In the genomic region with DNA sequence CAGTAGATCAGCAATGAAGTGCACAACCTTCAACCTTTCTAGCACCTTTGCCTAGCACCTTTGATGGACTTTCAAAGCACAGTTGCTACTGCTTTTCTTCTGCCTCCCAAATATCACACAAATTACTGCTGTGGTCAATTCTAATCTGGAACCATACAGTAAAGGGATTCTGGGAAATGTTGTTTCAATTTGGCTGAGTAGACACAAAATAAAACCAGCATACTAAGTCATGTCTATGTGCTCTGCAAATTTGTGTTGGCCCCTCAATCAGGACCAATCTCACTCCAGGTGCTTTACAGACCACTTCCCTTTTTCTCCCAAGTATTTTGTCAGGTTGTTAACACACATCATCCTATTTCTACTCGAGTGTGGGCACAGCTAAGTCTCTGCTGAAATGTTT, we compare ENCODE assay signal across 4 cellular contexts.
TF ChIP-seq lines count a peak whose summit lies in the region.

No MANE protein-coding gene starts in this region.

TF ChIP-seq in HepG2, 621 proteins besides CTCF, POLR2A, EP300 and RAD21:
- no peak for TF ChIP-seq ZNF451 (CRISPR knock-in tag; IDR thresholded peaks at IDR 0.05)
- peak in 1 of 2 experiments; percentile 63; a peak in 3 of 4 replicates for TF ChIP-seq MAFK (conservative IDR thresholded peaks at IDR 0.05 in 1 of 2, IDR thresholded peaks at IDR 0.05 in 1 of 2; ENCODE audit: low read length in 2 of 2)
- TF ChIP-seq SAFB2 (CRISPR knock-in tag; IDR thresholded peaks at IDR 0.05; ENCODE audit: borderline replicate concordance, low read depth): no peak
- TF ChIP-seq HDAC6 (IDR thresholded peaks at IDR 0.05; ENCODE audit: low read depth, low read length): no peak
- no peak for TF ChIP-seq ZBTB3 (CRISPR knock-in tag; IDR thresholded peaks at IDR 0.05; ENCODE audit: borderline replicate concordance, low read depth)
- no peak for TF ChIP-seq HNRNPLL (IDR thresholded peaks at IDR 0.05; ENCODE audit: low read depth, low read length, poor library complexity, severe bottlenecking)
- TF ChIP-seq PHF8 (CRISPR knock-in tag; IDR thresholded peaks at IDR 0.05): no peak
- TF ChIP-seq, protein P1, sequence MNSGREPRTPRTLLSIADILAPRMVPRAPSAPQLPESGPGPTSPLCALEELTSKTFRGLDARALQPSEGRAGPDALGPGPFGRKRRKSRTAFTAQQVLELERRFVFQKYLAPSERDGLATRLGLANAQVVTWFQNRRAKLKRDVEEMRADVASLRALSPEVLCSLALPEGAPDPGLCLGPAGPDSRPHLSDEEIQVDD (CRISPR knock-in tag; IDR thresholded peaks at IDR 0.05; ENCODE audit: borderline replicate concordance): no peak
- no peak for TF ChIP-seq ZNF607 (CRISPR knock-in tag; IDR thresholded peaks at IDR 0.05; ENCODE audit: borderline replicate concordance)
- TF ChIP-seq SMARCE1 (IDR thresholded peaks at IDR 0.05; ENCODE audit: borderline replicate concordance): no peak
- TF ChIP-seq ZNF383 (CRISPR knock-in tag; IDR thresholded peaks at IDR 0.05; ENCODE audit: borderline replicate concordance): no peak
- TF ChIP-seq MAFF (IDR thresholded peaks at IDR 0.05; ENCODE audit: low read depth, low read length): peak; percentile 35; the same call in 1 of the 2 replicates
- TF ChIP-seq ZC3H13 (CRISPR knock-in tag; IDR thresholded peaks at IDR 0.05): no peak

TF ChIP-seq in GM23338, 12 proteins besides CTCF, POLR2A, EP300 and RAD21:
- TF ChIP-seq, protein P2, sequence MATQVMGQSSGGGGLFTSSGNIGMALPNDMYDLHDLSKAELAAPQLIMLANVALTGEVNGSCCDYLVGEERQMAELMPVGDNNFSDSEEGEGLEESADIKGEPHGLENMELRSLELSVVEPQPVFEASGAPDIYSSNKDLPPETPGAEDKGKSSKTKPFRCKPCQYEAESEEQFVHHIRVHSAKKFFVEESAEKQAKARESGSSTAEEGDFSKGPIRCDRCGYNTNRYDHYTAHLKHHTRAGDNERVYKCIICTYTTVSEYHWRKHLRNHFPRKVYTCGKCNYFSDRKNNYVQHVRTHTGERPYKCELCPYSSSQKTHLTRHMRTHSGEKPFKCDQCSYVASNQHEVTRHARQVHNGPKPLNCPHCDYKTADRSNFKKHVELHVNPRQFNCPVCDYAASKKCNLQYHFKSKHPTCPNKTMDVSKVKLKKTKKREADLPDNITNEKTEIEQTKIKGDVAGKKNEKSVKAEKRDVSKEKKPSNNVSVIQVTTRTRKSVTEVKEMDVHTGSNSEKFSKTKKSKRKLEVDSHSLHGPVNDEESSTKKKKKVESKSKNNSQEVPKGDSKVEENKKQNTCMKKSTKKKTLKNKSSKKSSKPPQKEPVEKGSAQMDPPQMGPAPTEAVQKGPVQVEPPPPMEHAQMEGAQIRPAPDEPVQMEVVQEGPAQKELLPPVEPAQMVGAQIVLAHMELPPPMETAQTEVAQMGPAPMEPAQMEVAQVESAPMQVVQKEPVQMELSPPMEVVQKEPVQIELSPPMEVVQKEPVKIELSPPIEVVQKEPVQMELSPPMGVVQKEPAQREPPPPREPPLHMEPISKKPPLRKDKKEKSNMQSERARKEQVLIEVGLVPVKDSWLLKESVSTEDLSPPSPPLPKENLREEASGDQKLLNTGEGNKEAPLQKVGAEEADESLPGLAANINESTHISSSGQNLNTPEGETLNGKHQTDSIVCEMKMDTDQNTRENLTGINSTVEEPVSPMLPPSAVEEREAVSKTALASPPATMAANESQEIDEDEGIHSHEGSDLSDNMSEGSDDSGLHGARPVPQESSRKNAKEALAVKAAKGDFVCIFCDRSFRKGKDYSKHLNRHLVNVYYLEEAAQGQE (IDR thresholded peaks at IDR 0.05; ENCODE audit: unreplicated experiment): no peak
- TF ChIP-seq CREB1 (CRISPR knock-in tag; IDR thresholded peaks at IDR 0.05; ENCODE audit: low read depth): no peak

TF ChIP-seq in GM12878, 131 proteins besides CTCF, POLR2A, EP300 and RAD21:
- no peak for TF ChIP-seq TCF7 (IDR thresholded peaks at IDR 0.05; ENCODE audit: borderline replicate concordance)
- TF ChIP-seq SPI1 (IDR thresholded peaks at IDR 0.05; ENCODE audit: borderline replicate concordance, insufficient read depth, low read depth, low read length): 0 out of 2 replicates have a peak, but pooled peaks have one; percentile 24

TF ChIP-seq in SK-N-SH treated with all-trans-retinoic acid at 6 μM for 48 hours, 23 proteins besides CTCF, POLR2A, EP300 and RAD21:
- TF ChIP-seq ZNF70 (CRISPR knock-in tag; IDR thresholded peaks at IDR 0.05) (no peak), RARB (CRISPR knock-in tag; IDR thresholded peaks at IDR 0.05) (no peak), OSR1 (CRISPR knock-in tag; IDR thresholded peaks at IDR 0.05) (no peak), BACH2 (CRISPR knock-in tag; IDR thresholded peaks at IDR 0.05; ENCODE audit: borderline replicate concordance) (no peak), TOX (CRISPR knock-in tag; IDR thresholded peaks at IDR 0.05; ENCODE audit: borderline replicate concordance) (no peak), ZFP3 (CRISPR knock-in tag; IDR thresholded peaks at IDR 0.05) (no peak), ESRRG (CRISPR knock-in tag; IDR thresholded peaks at IDR 0.05) (no peak), ARNTL (CRISPR knock-in tag; IDR thresholded peaks at IDR 0.05; ENCODE audit: borderline replicate concordance, low read depth) (no peak), PPARA (CRISPR knock-in tag; IDR thresholded peaks at IDR 0.05; ENCODE audit: borderline replicate concordance) (no peak), ZC3H10 (CRISPR knock-in tag; IDR thresholded peaks at IDR 0.05) (no peak)
- TF ChIP-seq, protein P3, sequence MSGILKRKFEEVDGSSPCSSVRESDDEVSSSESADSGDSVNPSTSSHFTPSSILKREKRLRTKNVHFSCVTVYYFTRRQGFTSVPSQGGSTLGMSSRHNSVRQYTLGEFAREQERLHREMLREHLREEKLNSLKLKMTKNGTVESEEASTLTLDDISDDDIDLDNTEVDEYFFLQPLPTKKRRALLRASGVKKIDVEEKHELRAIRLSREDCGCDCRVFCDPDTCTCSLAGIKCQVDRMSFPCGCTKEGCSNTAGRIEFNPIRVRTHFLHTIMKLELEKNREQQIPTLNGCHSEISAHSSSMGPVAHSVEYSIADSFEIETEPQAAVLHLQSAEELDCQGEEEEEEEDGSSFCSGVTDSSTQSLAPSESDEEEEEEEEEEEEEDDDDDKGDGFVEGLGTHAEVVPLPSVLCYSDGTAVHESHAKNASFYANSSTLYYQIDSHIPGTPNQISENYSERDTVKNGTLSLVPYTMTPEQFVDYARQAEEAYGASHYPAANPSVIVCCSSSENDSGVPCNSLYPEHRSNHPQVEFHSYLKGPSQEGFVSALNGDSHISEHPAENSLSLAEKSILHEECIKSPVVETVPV (CRISPR knock-in tag; IDR thresholded peaks at IDR 0.05): no peak
- TF ChIP-seq, protein P4, sequence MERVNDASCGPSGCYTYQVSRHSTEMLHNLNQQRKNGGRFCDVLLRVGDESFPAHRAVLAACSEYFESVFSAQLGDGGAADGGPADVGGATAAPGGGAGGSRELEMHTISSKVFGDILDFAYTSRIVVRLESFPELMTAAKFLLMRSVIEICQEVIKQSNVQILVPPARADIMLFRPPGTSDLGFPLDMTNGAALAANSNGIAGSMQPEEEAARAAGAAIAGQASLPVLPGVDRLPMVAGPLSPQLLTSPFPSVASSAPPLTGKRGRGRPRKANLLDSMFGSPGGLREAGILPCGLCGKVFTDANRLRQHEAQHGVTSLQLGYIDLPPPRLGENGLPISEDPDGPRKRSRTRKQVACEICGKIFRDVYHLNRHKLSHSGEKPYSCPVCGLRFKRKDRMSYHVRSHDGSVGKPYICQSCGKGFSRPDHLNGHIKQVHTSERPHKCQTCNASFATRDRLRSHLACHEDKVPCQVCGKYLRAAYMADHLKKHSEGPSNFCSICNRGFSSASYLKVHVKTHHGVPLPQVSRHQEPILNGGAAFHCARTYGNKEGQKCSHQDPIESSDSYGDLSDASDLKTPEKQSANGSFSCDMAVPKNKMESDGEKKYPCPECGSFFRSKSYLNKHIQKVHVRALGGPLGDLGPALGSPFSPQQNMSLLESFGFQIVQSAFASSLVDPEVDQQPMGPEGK (CRISPR knock-in tag; IDR thresholded peaks at IDR 0.05; ENCODE audit: borderline replicate concordance): no peak
- TF ChIP-seq, protein P5, sequence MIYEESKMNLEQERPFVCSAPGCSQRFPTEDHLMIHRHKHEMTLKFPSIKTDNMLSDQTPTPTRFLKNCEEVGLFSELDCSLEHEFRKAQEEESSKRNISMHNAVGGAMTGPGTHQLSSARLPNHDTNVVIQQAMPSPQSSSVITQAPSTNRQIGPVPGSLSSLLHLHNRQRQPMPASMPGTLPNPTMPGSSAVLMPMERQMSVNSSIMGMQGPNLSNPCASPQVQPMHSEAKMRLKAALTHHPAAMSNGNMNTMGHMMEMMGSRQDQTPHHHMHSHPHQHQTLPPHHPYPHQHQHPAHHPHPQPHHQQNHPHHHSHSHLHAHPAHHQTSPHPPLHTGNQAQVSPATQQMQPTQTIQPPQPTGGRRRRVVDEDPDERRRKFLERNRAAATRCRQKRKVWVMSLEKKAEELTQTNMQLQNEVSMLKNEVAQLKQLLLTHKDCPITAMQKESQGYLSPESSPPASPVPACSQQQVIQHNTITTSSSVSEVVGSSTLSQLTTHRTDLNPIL (CRISPR knock-in tag; IDR thresholded peaks at IDR 0.05; ENCODE audit: low read depth): no peak
